8 cellular contexts compared by ENCODE assay signal in genomic region chr14:91060472-91061308, GRCh38. TPM values are rescaled to one million over a fixed set of nuclear protein-coding genes. Genes with fewer than 3 reads are reported as not detected.
DNase-seq lines count a peak whose midpoint lies in the region; ATAC-seq and TF ChIP-seq lines count a peak whose summit lies in the region.

Gene RPS6KA5, minus strand, starts transcription at chr14:91060641. Its CDS starts 207 bp downstream, at chr14:91060434.

- no peaks in the 10 kb centered on the region for H3K27me3 Mint-ChIP-seq in activated CD4-positive, alpha-beta T cell treated with anti-CD3 and anti-CD28 coated beads for 36 hours

- peak within 1 kb of the TSS; percentile 82 for H3K4me3 ChIP-seq in choroid plexus epithelial cell (ENCODE audit: low read depth, low read length)
- peak within 1 kb of the TSS; percentile 93 for H3K4me3 ChIP-seq in kidney epithelial cell (ENCODE audit: low read depth, low read length)

- TF ChIP-seq CTCF in choroid plexus epithelial cell (conservative IDR thresholded peaks at IDR 0.05; ENCODE audit: low read depth, low read length) (no peak), kidney epithelial cell (IDR thresholded peaks at IDR 0.05; ENCODE audit: insufficient read depth, low read length, poor library complexity, severe bottlenecking) (no peak)

- peaks cover 8% of the 10 kb centered on the region for H3K9me3 Mint-ChIP-seq in activated CD4-positive, alpha-beta T cell treated with anti-CD3 and anti-CD28 coated beads for 36 hours (ENCODE audit: low read depth)

- H3K27ac Mint-ChIP-seq in activated CD4-positive, alpha-beta T cell treated with anti-CD3 and anti-CD28 coated beads for 36 hours: peak within 1 kb of the TSS; percentile 71

- H3K4me3 Mint-ChIP-seq in activated CD4-positive, alpha-beta T cell treated with anti-CD3 and anti-CD28 coated beads for 36 hours: no peak within 1 kb of the TSS

- intact Hi-C loops in activated CD4-positive, alpha-beta T cell treated with anti-CD3 and anti-CD28 coated beads for 36 hours (cut with DNase I, micrococcal nuclease): loop anchor here (1.0 to 10.0 kb wide), 21 partner anchors 18 to 1446 kb away; partner anchors contain the start of genes DGLUCY (in 2 of the 2), CALM1 (in 1 of the 2), NRDE2 (in 1 of the 2) and PPP4R3A (in 1 of the 2)

- peak; percentile 100 for DNase-seq in Ammon's horn (ENCODE audit: low spot score)
- peak; percentile 88 for DNase-seq in GM19238 (ENCODE audit: insufficient read length, low spot score)
- DNase-seq in NCI-H524 (lab: John Stamatoyannopoulos, UW): peak; percentile 100
- peak; percentile 100 for DNase-seq in activated CD4-positive, alpha-beta T cell treated with anti-CD3 and anti-CD28 coated beads for 36 hours
- peak; percentile 100 for DNase-seq in choroid plexus epithelial cell (ENCODE audit: low read depth)
- peak; percentile 100 for DNase-seq in kidney epithelial cell (ENCODE audit: low read depth)
- peak; percentile 100 for DNase-seq in stimulated activated CD4-positive, alpha-beta T cell treated with anti-CD3 and anti-CD28 coated beads, Interleukin-15, amount 100 ng/mL, for 48 hours (ENCODE audit: low read depth in 2 of 2)

- H3K36me3 ChIP-seq in kidney epithelial cell (ENCODE audit: control insufficient read depth, insufficient read depth, low read length): no peaks in the 10 kb centered on the region

- no peaks in the 10 kb centered on the region for H3K27me3 ChIP-seq in kidney epithelial cell (ENCODE audit: control insufficient read depth, insufficient read depth, low read length)

- CTCF ChIA-PET in activated CD4-positive, alpha-beta T cell treated with anti-CD3 and anti-CD28 coated beads for 36 hours (lab: Charles Lee): interaction anchor here (0.9 to 1.3 kb wide), 5 partner anchors 25 to 303 kb away, joined by 3 to 5 read pairs (median 4); partner anchors contain the start of gene DGLUCY

- H3K4me1 Mint-ChIP-seq in activated CD4-positive, alpha-beta T cell treated with anti-CD3 and anti-CD28 coated beads for 36 hours: peaks cover 58% of the 10 kb centered on the region

- peak; percentile 88 for ATAC-seq in HG03442 (IDR thresholded peaks at IDR 0.05; ENCODE audit: unreplicated experiment)
- peak; percentile 87 for ATAC-seq in activated CD4-positive, alpha-beta T cell treated with anti-CD3 and anti-CD28 coated beads for 36 hours

- H3K36me3 Mint-ChIP-seq in activated CD4-positive, alpha-beta T cell treated with anti-CD3 and anti-CD28 coated beads for 36 hours (ENCODE audit: low read depth): peaks cover 20% of the 10 kb centered on the region

- POLR2A ChIA-PET in activated CD4-positive, alpha-beta T cell treated with anti-CD3 and anti-CD28 coated beads for 36 hours (lab: Charles Lee): interaction anchor here (0.5 to 2.2 kb wide), 8 partner anchors 17 to 820 kb away, joined by 3 to 29 read pairs (median 4); partner anchors contain the start of gene DGLUCY

RNA-seq across cellular contexts. Expression of gene RPS6KA5, which starts in this region (rescaled TPM):
- 10 to 100 TPM; 11.9 to 13.8 TPM for total RNA-seq in activated CD4-positive, alpha-beta T cell treated with anti-CD3 and anti-CD28 coated beads for 36 hours
- 2.7 and 3.7 TPM in 2 replicates for total RNA-seq in kidney epithelial cell

Comparison
In these comparisons a context has a peak if more than half of its experiments do, and no peak if none do; other contexts are left out.
1. Peak in every context shown above with its lines: DNase-seq, ATAC-seq and H3K4me3 ChIP-seq.